ENCODE assay signal across 14 cellular contexts in the genomic region with DNA sequence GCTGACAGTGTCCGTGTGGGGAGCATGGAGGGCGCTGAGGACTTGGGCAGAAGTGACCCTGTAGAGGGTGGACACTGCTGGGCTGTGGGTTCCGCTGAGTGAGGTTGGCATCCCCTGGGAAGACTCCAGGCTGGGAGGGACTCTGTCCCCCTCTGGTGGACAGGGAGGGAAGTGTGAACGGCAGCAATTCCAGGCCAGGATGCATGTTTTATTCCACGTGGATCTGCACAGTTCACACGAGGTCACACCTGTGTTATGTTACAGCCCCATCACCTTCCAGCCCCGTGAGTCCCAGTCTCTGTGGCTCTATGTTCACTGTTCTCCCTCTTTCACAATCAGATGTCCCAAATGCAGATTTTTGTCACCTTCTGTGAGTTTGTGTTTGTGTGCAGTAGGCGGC. TPM values are rescaled to one million over a fixed set of nuclear protein-coding genes. Genes with fewer than 3 reads are reported as not detected.
DNase-seq lines count a peak whose midpoint lies in the region; ATAC-seq, FAIRE-seq and TF ChIP-seq lines count a peak whose summit lies in the region.
"Not testable (repeated sequence)": the region's sequence is repeated elsewhere in the genome, so short reads cannot be mapped to it uniquely, and the experiment has no call there.
"Had no signal": no experiment of that assay in that cellular context is flagged by ENCODE, and none has a peak within 500 bp of the region (broad histone marks: within the 10 kb centered on the region; RNA-seq: fewer than 3 reads in every experiment).

No MANE protein-coding gene starts in this region.

- H3K27me3 Mint-ChIP-seq in Calu3 (ENCODE audit: unreplicated experiment) = peaks cover 14% of the 10 kb centered on the region
- H3K27me3 Mint-ChIP-seq in endothelial cell (ENCODE audit: unreplicated experiment); type B pancreatic cell: not testable (repeated sequence)

- H3K4me2 ChIP-seq in IMR-90 (ENCODE audit: low read depth, low read length); OCI-LY7 (ENCODE audit: low read length); keratinocyte (ENCODE audit: control insufficient read depth, extremely low read depth, insufficient read depth, low read depth, low read length): not testable (repeated sequence)

- BruUV-seq in Calu3 (replicated peaks; lab: Mats Ljungman, UMichigan); IMR-90 (replicated peaks; lab: Mats Ljungman, UMichigan); OCI-LY7 (replicated peaks; lab: Mats Ljungman, UMichigan): not testable (repeated sequence)

- H3K56ac ChIP-seq in IMR-90 (ENCODE audit: extremely low read depth, insufficient read depth, low read length) = not testable (repeated sequence)

- H3K4me1 Mint-ChIP-seq in Calu3 (ENCODE audit: low read depth, unreplicated experiment) = peaks cover 20% of the 10 kb centered on the region
- not testable (repeated sequence) for H3K4me1 Mint-ChIP-seq in endothelial cell (ENCODE audit: unreplicated experiment); type B pancreatic cell (ENCODE audit: unreplicated experiment)

- peak overlapping the region; percentile 89 for H2AK5ac ChIP-seq in IMR-90 (ENCODE audit: low read depth, low read length)

- H3K79me2 ChIP-seq in OCI-LY7 (ENCODE audit: insufficient read depth, low read depth, low read length); keratinocyte (ENCODE audit: control insufficient read depth, insufficient read depth, low read length): not testable (repeated sequence)

- not testable (repeated sequence) for H3K9me3 ChIP-seq in IMR-90 (ENCODE audit: control insufficient read depth, insufficient read depth, low read length); OCI-LY7 (ENCODE audit: low read length); keratinocyte (ENCODE audit: control insufficient read depth, low read depth, low read length)

- TF ChIP-seq POLR2A in IMR-90 (IDR thresholded peaks at IDR 0.05; ENCODE audit: low read depth, low read length) = not testable (repeated sequence)

- H2BK20ac ChIP-seq in IMR-90 (ENCODE audit: low read depth, low read length) = peak overlapping the region; percentile 43; the same call in 1 of the 2 replicates

- TF ChIP-seq RAD21 in IMR-90 (IDR thresholded peaks at IDR 0.05; ENCODE audit: low read length) = peak; percentile 52

- H3K27me3 ChIP-seq in IMR-90 (ENCODE audit: control insufficient read depth, insufficient read depth, low read length); keratinocyte (ENCODE audit: control insufficient read depth, extremely low read depth, insufficient read depth, low read length): not testable (repeated sequence)

- not testable (repeated sequence) for FAIRE-seq in keratinocyte (lab: Jason Lieb, UNC)

- not testable (repeated sequence) for H3K23ac ChIP-seq in IMR-90 (ENCODE audit: low read depth, low read length)

- H4K20me1 ChIP-seq in IMR-90 (ENCODE audit: insufficient read depth, low read length); OCI-LY7 (ENCODE audit: insufficient read depth, low read length); keratinocyte (ENCODE audit: control insufficient read depth, extremely low read depth, insufficient read depth, low read length): not testable (repeated sequence)

- TF ChIP-seq CTCF in Calu3 (IDR thresholded peaks at IDR 0.05; ENCODE audit: unreplicated experiment) (peak; percentile 47), GM12872 (IDR thresholded peaks at IDR 0.05; ENCODE audit: insufficient read depth, low read depth, low read length) (peak; percentile 59), IMR-90 (conservative IDR thresholded peaks at IDR 0.05; ENCODE audit: low read depth, low read length) (peak; percentile 47), OCI-LY7 (conservative IDR thresholded peaks at IDR 0.05; ENCODE audit: low read length) (peak; percentile 56), endothelial cell (IDR thresholded peaks at IDR 0.05; ENCODE audit: unreplicated experiment) (peak; percentile 58), keratinocyte (optimal IDR thresholded peaks at IDR 0.05 in 1 of 3, IDR thresholded peaks at IDR 0.05 in 1 of 3, conservative IDR thresholded peaks at IDR 0.05 in 1 of 3; ENCODE audit: extremely low read depth in 1 of 3, insufficient read depth in 2 of 3, low read length in 3 of 3) (peak; percentile 47 to 71 (median 50)), type B pancreatic cell (conservative IDR thresholded peaks at IDR 0.05) (peak; percentile 26)

- peak overlapping the region; percentile 72 for H2BK5ac ChIP-seq in IMR-90 (ENCODE audit: low read depth, low read length, poor library complexity, severe bottlenecking)

- H3K36me3 Mint-ChIP-seq in Calu3 (ENCODE audit: insufficient read depth, unreplicated experiment); endothelial cell (ENCODE audit: low read depth, unreplicated experiment); type B pancreatic cell: not testable (repeated sequence)

- H3K18ac ChIP-seq in IMR-90 (ENCODE audit: low read depth, low read length) = not testable (repeated sequence)

- whole genome bisulfite sequencing in IMR-90 (ENCODE audit: extremely low coverage in 2 of 2, insufficient read length in 1 of 2), 2 experiments = 73% methylated on average over 4 of the region's 8 CpGs; no CpG with 5 or more reads in 1 of the 2 experiments

- in situ Hi-C loops in IMR-90 (cut with MboI; ENCODE audit: low sequenced_read_pairs) = not testable (repeated sequence)

- not testable (repeated sequence) for H3K27ac Mint-ChIP-seq in Calu3 (ENCODE audit: unreplicated experiment); endothelial cell (ENCODE audit: unreplicated experiment); type B pancreatic cell

- not testable (repeated sequence) for H3K27ac ChIP-seq in IMR-90 (ENCODE audit: insufficient read depth, low read length); OCI-LY7 (ENCODE audit: low read depth, low read length, poor library complexity, severe bottlenecking); keratinocyte (ENCODE audit: control insufficient read depth, insufficient read depth, low read length)

- peaks cover 11% of the 10 kb centered on the region; the same call in 1 of the 2 replicates for H3K9me1 ChIP-seq in IMR-90 (ENCODE audit: insufficient read depth, low read length)
- not testable (repeated sequence) for H3K9me1 ChIP-seq in keratinocyte (ENCODE audit: control insufficient read depth, extremely low read depth, insufficient read depth, low read length)

- not testable (repeated sequence) for H3K4me1 ChIP-seq in IMR-90 (ENCODE audit: control insufficient read depth, insufficient read depth, low read length); OCI-LY7 (ENCODE audit: insufficient read depth, low read length, poor library complexity, severe bottlenecking)
- peaks cover 18% of the 10 kb centered on the region for H3K4me1 ChIP-seq in keratinocyte (ENCODE audit: control insufficient read depth, extremely low read depth, insufficient read depth, low read length)

- not testable (repeated sequence) for H3K4me3 Mint-ChIP-seq in Calu3 (ENCODE audit: low read depth, unreplicated experiment); endothelial cell (ENCODE audit: unreplicated experiment); type B pancreatic cell

- peak overlapping the region; percentile 48; the same call in 1 of the 2 replicates for H4K5ac ChIP-seq in IMR-90 (ENCODE audit: low read depth, low read length)

- ATAC-seq in IMR-90 (ENCODE audit: low read depth) = not testable (repeated sequence)

- intact Hi-C loops in Calu3 (cut with micrococcal nuclease; ENCODE audit: unreplicated experiment); IMR-90 (cut with micrococcal nuclease); OCI-LY7 (cut with micrococcal nuclease; ENCODE audit: unreplicated experiment): not testable (repeated sequence)

- DNase-seq in Calu3 (peak; percentile 23), IMR-90 (peak; percentile 4), endothelial cell (ENCODE audit: low spot score) (peak; percentile 28)
- DNase-seq in OCI-LY7 (ENCODE audit: low spot score); keratinocyte (ENCODE audit: low read depth, low spot score); type B pancreatic cell (ENCODE audit: extremely low spot score, unreplicated experiment): not testable (repeated sequence)
- DNase-seq in activated CD4-positive, alpha-beta T cell treated with anti-CD3 and anti-CD28 coated beads for 48 hours = peak; percentile 4

- H3K36me3 ChIP-seq in IMR-90 (ENCODE audit: control insufficient read depth, insufficient read depth, low read length); OCI-LY7 (ENCODE audit: insufficient read depth, low read length); keratinocyte (ENCODE audit: control insufficient read depth in 2 of 2, extremely low read depth in 1 of 2, insufficient read depth in 2 of 2, low read length in 2 of 2): not testable (repeated sequence)

- POLR2A ChIA-PET in IMR-90 (lab: Charles Lee; ENCODE audit: unreplicated experiment); OCI-LY7 (lab: Charles Lee): not testable (repeated sequence)

- H2BK120ac ChIP-seq in IMR-90 (ENCODE audit: low read depth, low read length) = peak overlapping the region; percentile 89

- H3K4ac ChIP-seq in IMR-90 (ENCODE audit: low read depth, low read length) = peak overlapping the region; percentile 74

- dilution Hi-C loops in IMR-90 (cut with HindIII; ENCODE audit: low sequenced_read_pairs, unreplicated experiment); keratinocyte (cut with MboI; ENCODE audit: extremely low pct_ligation_motif_present, low sequenced_read_pairs): not testable (repeated sequence)

- H3K79me1 ChIP-seq in IMR-90 (ENCODE audit: low read depth in 1 of 2, low read length in 2 of 2) = not testable (repeated sequence)

- not testable (repeated sequence) for H3K9ac ChIP-seq in IMR-90 (ENCODE audit: low read depth, low read length); keratinocyte (ENCODE audit: control insufficient read depth, extremely low read depth, insufficient read depth, low read length)

- peak overlapping the region; percentile 48 to 80; a peak in 3 of 4 replicates for H4K8ac ChIP-seq in IMR-90 (ENCODE audit: low read depth in 2 of 2, low read length in 2 of 2)

- not testable (repeated sequence) for H3K4me3 ChIP-seq in IMR-90 (ENCODE audit: insufficient read depth, low read depth, low read length); OCI-LY7 (ENCODE audit: low read depth, low read length, poor library complexity, severe bottlenecking); keratinocyte (ENCODE audit: control insufficient read depth in 2 of 3, extremely low read depth in 1 of 3, insufficient read depth in 2 of 3, low read depth in 1 of 3, low read length in 3 of 3)

- not testable (repeated sequence) for H2AK9ac ChIP-seq in IMR-90 (replicated peaks; ENCODE audit: low read depth, low read length, poor library complexity)

- CTCF ChIA-PET in Calu3 (lab: Charles Lee) = interaction anchor here (0.6 kb wide), 1 partner anchor 116 kb away, joined by 3 read pairs; the partner anchor contains the start of gene PSG8
- CTCF ChIA-PET in IMR-90 (lab: Yijun Ruan, JAX); OCI-LY7 (lab: Charles Lee; ENCODE audit: unreplicated experiment): not testable (repeated sequence)

- peak overlapping the region; percentile 8; the same call in 1 of the 2 replicates for H4K91ac ChIP-seq in IMR-90 (ENCODE audit: insufficient read depth, low read depth, low read length)

- not testable (repeated sequence) for H3K9me3 Mint-ChIP-seq in Calu3 (ENCODE audit: low read depth, unreplicated experiment); endothelial cell (ENCODE audit: unreplicated experiment); type B pancreatic cell

- not testable (repeated sequence) for H2BK15ac ChIP-seq in IMR-90 (ENCODE audit: low read depth, low read length)

- H3K9me2 ChIP-seq in OCI-LY7 (ENCODE audit: insufficient read depth, low read length) = not testable (repeated sequence)

- not testable (repeated sequence) for H3K14ac ChIP-seq in IMR-90 (replicated peaks; ENCODE audit: low read depth, low read length)

- H2AFZ ChIP-seq in IMR-90 (replicated peaks; ENCODE audit: low read length, poor library complexity); OCI-LY7 (ENCODE audit: low read length); keratinocyte (ENCODE audit: control insufficient read depth, low read length): not testable (repeated sequence)

RNA-seq across cellular contexts. Expression of gene PSG1, which starts 1.8 kb away (rescaled TPM):
- total RNA-seq in Calu3 (2022) = not detected in 2 replicates
- 0.90 and 1.1 TPM in 2 replicates for total RNA-seq in IMR-90 (2012; rRNA removed)
- polyA plus RNA-seq in IMR-90 (2012; rRNA removed) = 2.5 and 2.7 TPM in 2 replicates
- polyA plus RNA-seq in IMR-90 (2012; cell fraction: cytosol; rRNA removed) = 1.6 and 1.9 TPM in 2 replicates
- polyA plus RNA-seq in IMR-90 (2012; cell fraction: nucleus; rRNA removed; ENCODE audit: low replicate concordance) = 0.62 and 2.6 TPM in 2 replicates
- total RNA-seq in OCI-LY7 (2014; rRNA removed; shearing (Covaris generic)) = not detected in 2 replicates
- not detected in 2 replicates for total RNA-seq in OCI-LY7 (2022)
- total RNA-seq in endothelial cell (ENCODE audit: unreplicated experiment) = not detected
- polyA plus RNA-seq in keratinocyte = 0.24 to 0.28 TPM (median 0.27 TPM) in 3 replicates
- polyA plus RNA-seq in keratinocyte (2011; ENCODE audit: low read depth) = 1.0 TPM
- polyA plus RNA-seq in keratinocyte (2011; cell fraction: cytosol; rRNA removed) = 0.27 and 0.50 TPM in 2 replicates
- polyA plus RNA-seq in keratinocyte (2011; cell fraction: nucleus; rRNA removed) = 1.6 and 2.4 TPM in 2 replicates
- 0.37 and 2.0 TPM in 2 replicates for polyA plus RNA-seq in keratinocyte (2012; ENCODE audit: low replicate concordance)
- 0.06 to 1.5 TPM (median 0.20 TPM) in 3 replicates for polyA minus RNA-seq in keratinocyte
- polyA minus RNA-seq in keratinocyte (2011; cell fraction: cytosol; rRNA and poly(A)+ RNA removed) = not detected
- polyA minus RNA-seq in keratinocyte (2011; cell fraction: nucleus; rRNA and poly(A)+ RNA removed) = 0.42 and 1.2 TPM in 2 replicates
- total RNA-seq in type B pancreatic cell (ENCODE audit: low replicate concordance) = not detected in 2 replicates
- total RNA-seq: activated naive CD8-positive, alpha-beta T cell treated with anti-CD3 and anti-CD28 coated beads for 36 hours; cardiac septum; psoas muscle had no signal
- polyA plus RNA-seq: CD4-positive, CD25-positive, alpha-beta regulatory T cell had no signal

RNA-seq across cellular contexts. Expression of gene PSG6, which starts 36.4 kb away (rescaled TPM):
- total RNA-seq in Calu3 (2022) = not detected in 2 replicates
- total RNA-seq in IMR-90 (2012; rRNA removed) = 0.18 TPM in 1 of 2 replicates, not detected in the other
- polyA plus RNA-seq in IMR-90 (2012; rRNA removed) = 0.07 TPM in 1 of 2 replicates, not detected in the other
- 0.05 TPM in 1 of 2 replicates, not detected in the other for polyA plus RNA-seq in IMR-90 (2012; cell fraction: cytosol; rRNA removed)
- polyA plus RNA-seq in IMR-90 (2012; cell fraction: nucleus; rRNA removed; ENCODE audit: low replicate concordance) = not detected in 2 replicates
- 0.06 and 0.13 TPM in 2 replicates for total RNA-seq in OCI-LY7 (2014; rRNA removed; shearing (Covaris generic))
- total RNA-seq in OCI-LY7 (2022) = not detected in 2 replicates
- total RNA-seq in endothelial cell (ENCODE audit: unreplicated experiment) = not detected
- polyA plus RNA-seq in keratinocyte = 0.40 to 0.82 TPM (median 0.45 TPM) in 3 replicates
- polyA plus RNA-seq in keratinocyte (2011; ENCODE audit: low read depth) = 4.7 TPM
- 0.79 and 1.8 TPM in 2 replicates for polyA plus RNA-seq in keratinocyte (2011; cell fraction: cytosol; rRNA removed)
- 3.3 and 4.0 TPM in 2 replicates for polyA plus RNA-seq in keratinocyte (2011; cell fraction: nucleus; rRNA removed)
- polyA plus RNA-seq in keratinocyte (2012; ENCODE audit: low replicate concordance) = 0.57 and 26.2 TPM in 2 replicates
- polyA minus RNA-seq in keratinocyte = 0.32 to 0.73 TPM in 2 of 3 replicates, not detected in the other
- polyA minus RNA-seq in keratinocyte (2011; cell fraction: cytosol; rRNA and poly(A)+ RNA removed) = not detected
- polyA minus RNA-seq in keratinocyte (2011; cell fraction: nucleus; rRNA and poly(A)+ RNA removed) = 0.95 and 2.1 TPM in 2 replicates
- total RNA-seq in type B pancreatic cell (ENCODE audit: low replicate concordance) = not detected in 2 replicates
- total RNA-seq: activated naive CD8-positive, alpha-beta T cell treated with anti-CD3 and anti-CD28 coated beads for 36 hours; cardiac septum; gastroesophageal sphincter; psoas muscle; thyroid gland had no signal
- polyA plus RNA-seq: CD4-positive, CD25-positive, alpha-beta regulatory T cell; psoas muscle had no signal

RNA-seq across cellular contexts. Expression of gene PSG7, which starts 55.7 kb away (rescaled TPM):
- total RNA-seq in Calu3 (2022) = not detected in 2 replicates
- under 0.01 and 0.28 TPM in 2 replicates for total RNA-seq in IMR-90 (2012; rRNA removed)
- 0.24 and 0.26 TPM in 2 replicates for polyA plus RNA-seq in IMR-90 (2012; rRNA removed)
- polyA plus RNA-seq in IMR-90 (2012; cell fraction: cytosol; rRNA removed) = 0.14 TPM in 2 replicates
- polyA plus RNA-seq in IMR-90 (2012; cell fraction: nucleus; rRNA removed; ENCODE audit: low replicate concordance) = 0.10 TPM in 1 of 2 replicates, not detected in the other
- total RNA-seq in OCI-LY7 (2014; rRNA removed; shearing (Covaris generic)) = not detected in 2 replicates
- not detected in 2 replicates for total RNA-seq in OCI-LY7 (2022)
- not detected for total RNA-seq in endothelial cell (ENCODE audit: unreplicated experiment)
- polyA plus RNA-seq in keratinocyte = 0.04 TPM in 1 of 3 replicates, not detected in the others
- polyA plus RNA-seq in keratinocyte (2011; ENCODE audit: low read depth) = 0.99 TPM
- 0.06 and 0.18 TPM in 2 replicates for polyA plus RNA-seq in keratinocyte (2011; cell fraction: cytosol; rRNA removed)
- 0.10 TPM in 1 of 2 replicates, not detected in the other for polyA plus RNA-seq in keratinocyte (2011; cell fraction: nucleus; rRNA removed)
- polyA plus RNA-seq in keratinocyte (2012; ENCODE audit: low replicate concordance) = 2.9 TPM in 1 of 2 replicates, not detected in the other
- not detected in 3 replicates for polyA minus RNA-seq in keratinocyte
- not detected for polyA minus RNA-seq in keratinocyte (2011; cell fraction: cytosol; rRNA and poly(A)+ RNA removed)
- polyA minus RNA-seq in keratinocyte (2011; cell fraction: nucleus; rRNA and poly(A)+ RNA removed) = 0.39 TPM in 1 of 2 replicates, not detected in the other
- total RNA-seq in type B pancreatic cell (ENCODE audit: low replicate concordance) = not detected in 2 replicates
- total RNA-seq: activated naive CD8-positive, alpha-beta T cell treated with anti-CD3 and anti-CD28 coated beads for 36 hours; cardiac septum; CD4-positive, CD25-positive, alpha-beta regulatory T cell; psoas muscle; thyroid gland had no signal
- polyA plus RNA-seq: CD4-positive, CD25-positive, alpha-beta regulatory T cell had no signal
